In the genomic region with DNA sequence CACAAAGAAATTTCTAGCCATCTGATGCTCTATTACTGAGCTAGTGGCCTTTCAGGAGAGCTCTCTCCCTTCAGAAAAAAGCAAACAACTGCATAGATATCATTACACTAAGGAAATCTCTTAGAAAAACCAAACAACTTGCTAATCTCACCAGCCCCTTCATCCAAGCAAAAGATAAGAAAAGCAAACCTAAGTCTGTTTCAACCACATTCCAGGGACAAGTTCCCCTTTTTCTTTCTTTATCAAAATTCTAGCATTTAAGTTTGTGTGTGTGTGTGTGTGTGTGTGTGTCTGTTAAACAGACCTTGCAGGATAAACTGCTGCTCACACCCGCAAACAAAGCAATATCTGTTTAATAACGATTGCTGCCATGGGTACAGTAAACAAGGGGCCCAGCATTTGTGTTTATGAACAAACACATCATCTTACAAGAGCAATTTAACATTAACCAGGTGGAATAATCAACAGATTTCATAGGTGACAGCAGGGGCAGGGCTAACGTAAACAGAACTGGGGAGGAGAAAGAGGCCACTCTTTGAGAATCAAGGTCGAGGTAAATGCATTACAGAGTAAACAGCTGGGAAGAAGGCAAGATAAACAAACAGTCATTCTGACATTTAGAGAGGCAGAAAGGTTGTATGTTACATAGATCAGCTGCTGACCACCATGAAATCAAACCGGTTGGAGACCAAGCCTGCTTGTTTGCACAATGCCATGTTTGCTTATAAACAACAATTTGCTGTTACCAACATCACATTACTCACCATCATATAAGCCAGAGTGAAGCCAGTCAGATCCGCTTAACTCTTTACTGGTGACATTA, we compare ENCODE assay signal across 1 cellular context.
TF ChIP-seq lines count a peak whose summit lies in the region.

No MANE protein-coding gene starts in this region.

TF ChIP-seq in HepG2, 621 proteins besides CTCF, POLR2A, EP300 and RAD21 (continued from another document and continues in another):
- TF ChIP-seq, protein P1, sequence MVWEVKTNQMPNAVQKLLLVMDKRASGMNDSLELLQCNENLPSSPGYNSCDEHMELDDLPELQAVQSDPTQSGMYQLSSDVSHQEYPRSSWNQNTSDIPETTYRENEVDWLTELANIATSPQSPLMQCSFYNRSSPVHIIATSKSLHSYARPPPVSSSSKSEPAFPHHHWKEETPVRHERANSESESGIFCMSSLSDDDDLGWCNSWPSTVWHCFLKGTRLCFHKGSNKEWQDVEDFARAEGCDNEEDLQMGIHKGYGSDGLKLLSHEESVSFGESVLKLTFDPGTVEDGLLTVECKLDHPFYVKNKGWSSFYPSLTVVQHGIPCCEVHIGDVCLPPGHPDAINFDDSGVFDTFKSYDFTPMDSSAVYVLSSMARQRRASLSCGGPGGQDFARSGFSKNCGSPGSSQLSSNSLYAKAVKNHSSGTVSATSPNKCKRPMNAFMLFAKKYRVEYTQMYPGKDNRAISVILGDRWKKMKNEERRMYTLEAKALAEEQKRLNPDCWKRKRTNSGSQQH (CRISPR knock-in tag; IDR thresholded peaks at IDR 0.05; ENCODE audit: low read depth) = peak; percentile 78; the same call in 1 of the 2 replicates
- TF ChIP-seq SRF (IDR thresholded peaks at IDR 0.05; ENCODE audit: low read depth, low read length) (no peak), ZNF550 (CRISPR knock-in tag; IDR thresholded peaks at IDR 0.05; ENCODE audit: borderline replicate concordance) (no peak), EZH2 (conservative IDR thresholded peaks at IDR 0.05; ENCODE audit: low read depth, low read length) (no peak), ATF7 (IDR thresholded peaks at IDR 0.05) (peak; percentile 55; the same call in 1 of the 2 replicates), ATF7 (CRISPR knock-in tag; IDR thresholded peaks at IDR 0.05) (no peak; the same call in 1 of the 2 replicates), TMF1 (CRISPR knock-in tag; IDR thresholded peaks at IDR 0.05; ENCODE audit: low read depth) (0 out of 2 replicates have a peak, but pooled peaks have one; percentile 26), GFI1 (CRISPR knock-in tag; IDR thresholded peaks at IDR 0.05; ENCODE audit: borderline replicate concordance) (peak; percentile 94), ZNF891 (CRISPR knock-in tag; IDR thresholded peaks at IDR 0.05) (no peak), SNRNP70 (IDR thresholded peaks at IDR 0.05; ENCODE audit: low read depth, low read length) (no peak), ZNF709 (CRISPR knock-in tag; IDR thresholded peaks at IDR 0.05) (no peak), XRCC5 (optimal IDR thresholded peaks at IDR 0.05; ENCODE audit: low read length) (no peak), BORCS8-MEF2B (CRISPR knock-in tag; IDR thresholded peaks at IDR 0.05) (no peak), EEA1 (CRISPR knock-in tag; IDR thresholded peaks at IDR 0.05; ENCODE audit: borderline replicate concordance) (no peak), MXI1 (IDR thresholded peaks at IDR 0.05; ENCODE audit: borderline replicate concordance, low read depth, low read length) (peak; percentile 78; the same call in 1 of the 3 replicates), AGO1 (IDR thresholded peaks at IDR 0.05; ENCODE audit: low read depth, low read length, poor library complexity, severe bottlenecking) (no peak), ZNF34 (CRISPR knock-in tag; IDR thresholded peaks at IDR 0.05; ENCODE audit: borderline replicate concordance) (no peak), SUZ12 (IDR thresholded peaks at IDR 0.05; ENCODE audit: low read depth, low read length) (no peak), ZNF510 (CRISPR knock-in tag; IDR thresholded peaks at IDR 0.05; ENCODE audit: low read depth) (no peak), THAP11 (CRISPR knock-in tag; IDR thresholded peaks at IDR 0.05) (peak; percentile 73), ARHGAP35 (CRISPR knock-in tag; IDR thresholded peaks at IDR 0.05; ENCODE audit: borderline replicate concordance) (no peak), ZSCAN29 (CRISPR knock-in tag; conservative IDR thresholded peaks at IDR 0.05) (no peak), NRL (CRISPR knock-in tag; IDR thresholded peaks at IDR 0.05; ENCODE audit: borderline replicate concordance) (no peak), ZNF367 (CRISPR knock-in tag; IDR thresholded peaks at IDR 0.05; ENCODE audit: borderline replicate concordance) (no peak), ZNF180 (CRISPR knock-in tag; IDR thresholded peaks at IDR 0.05; ENCODE audit: borderline replicate concordance, low read depth) (no peak), MIXL1 (CRISPR knock-in tag; IDR thresholded peaks at IDR 0.05) (peak; percentile 91), ZNF33A (CRISPR knock-in tag; IDR thresholded peaks at IDR 0.05; ENCODE audit: borderline replicate concordance) (no peak), KDM2A (CRISPR knock-in tag; IDR thresholded peaks at IDR 0.05; ENCODE audit: borderline replicate concordance, low read depth) (no peak), CC2D1A (CRISPR knock-in tag; IDR thresholded peaks at IDR 0.05) (no peak), ATAD3A (CRISPR knock-in tag; IDR thresholded peaks at IDR 0.05) (no peak), ZNF720 (CRISPR knock-in tag; IDR thresholded peaks at IDR 0.05) (no peak), IRF2 (CRISPR knock-in tag; IDR thresholded peaks at IDR 0.05) (peak; percentile 65; the same call in 1 of the 2 replicates), SMAD9 (CRISPR knock-in tag; IDR thresholded peaks at IDR 0.05) (no peak), POLR2AphosphoS2 (IDR thresholded peaks at IDR 0.05; ENCODE audit: low read depth, low read length) (no peak), GABPB1 (CRISPR knock-in tag; IDR thresholded peaks at IDR 0.05) (no peak; the same call in 1 of the 2 replicates)
- TF ChIP-seq, protein P2, sequence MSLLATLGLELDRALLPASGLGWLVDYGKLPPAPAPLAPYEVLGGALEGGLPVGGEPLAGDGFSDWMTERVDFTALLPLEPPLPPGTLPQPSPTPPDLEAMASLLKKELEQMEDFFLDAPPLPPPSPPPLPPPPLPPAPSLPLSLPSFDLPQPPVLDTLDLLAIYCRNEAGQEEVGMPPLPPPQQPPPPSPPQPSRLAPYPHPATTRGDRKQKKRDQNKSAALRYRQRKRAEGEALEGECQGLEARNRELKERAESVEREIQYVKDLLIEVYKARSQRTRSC (CRISPR knock-in tag; IDR thresholded peaks at IDR 0.05; ENCODE audit: low read depth) = no peak
- TF ChIP-seq, protein P3, sequence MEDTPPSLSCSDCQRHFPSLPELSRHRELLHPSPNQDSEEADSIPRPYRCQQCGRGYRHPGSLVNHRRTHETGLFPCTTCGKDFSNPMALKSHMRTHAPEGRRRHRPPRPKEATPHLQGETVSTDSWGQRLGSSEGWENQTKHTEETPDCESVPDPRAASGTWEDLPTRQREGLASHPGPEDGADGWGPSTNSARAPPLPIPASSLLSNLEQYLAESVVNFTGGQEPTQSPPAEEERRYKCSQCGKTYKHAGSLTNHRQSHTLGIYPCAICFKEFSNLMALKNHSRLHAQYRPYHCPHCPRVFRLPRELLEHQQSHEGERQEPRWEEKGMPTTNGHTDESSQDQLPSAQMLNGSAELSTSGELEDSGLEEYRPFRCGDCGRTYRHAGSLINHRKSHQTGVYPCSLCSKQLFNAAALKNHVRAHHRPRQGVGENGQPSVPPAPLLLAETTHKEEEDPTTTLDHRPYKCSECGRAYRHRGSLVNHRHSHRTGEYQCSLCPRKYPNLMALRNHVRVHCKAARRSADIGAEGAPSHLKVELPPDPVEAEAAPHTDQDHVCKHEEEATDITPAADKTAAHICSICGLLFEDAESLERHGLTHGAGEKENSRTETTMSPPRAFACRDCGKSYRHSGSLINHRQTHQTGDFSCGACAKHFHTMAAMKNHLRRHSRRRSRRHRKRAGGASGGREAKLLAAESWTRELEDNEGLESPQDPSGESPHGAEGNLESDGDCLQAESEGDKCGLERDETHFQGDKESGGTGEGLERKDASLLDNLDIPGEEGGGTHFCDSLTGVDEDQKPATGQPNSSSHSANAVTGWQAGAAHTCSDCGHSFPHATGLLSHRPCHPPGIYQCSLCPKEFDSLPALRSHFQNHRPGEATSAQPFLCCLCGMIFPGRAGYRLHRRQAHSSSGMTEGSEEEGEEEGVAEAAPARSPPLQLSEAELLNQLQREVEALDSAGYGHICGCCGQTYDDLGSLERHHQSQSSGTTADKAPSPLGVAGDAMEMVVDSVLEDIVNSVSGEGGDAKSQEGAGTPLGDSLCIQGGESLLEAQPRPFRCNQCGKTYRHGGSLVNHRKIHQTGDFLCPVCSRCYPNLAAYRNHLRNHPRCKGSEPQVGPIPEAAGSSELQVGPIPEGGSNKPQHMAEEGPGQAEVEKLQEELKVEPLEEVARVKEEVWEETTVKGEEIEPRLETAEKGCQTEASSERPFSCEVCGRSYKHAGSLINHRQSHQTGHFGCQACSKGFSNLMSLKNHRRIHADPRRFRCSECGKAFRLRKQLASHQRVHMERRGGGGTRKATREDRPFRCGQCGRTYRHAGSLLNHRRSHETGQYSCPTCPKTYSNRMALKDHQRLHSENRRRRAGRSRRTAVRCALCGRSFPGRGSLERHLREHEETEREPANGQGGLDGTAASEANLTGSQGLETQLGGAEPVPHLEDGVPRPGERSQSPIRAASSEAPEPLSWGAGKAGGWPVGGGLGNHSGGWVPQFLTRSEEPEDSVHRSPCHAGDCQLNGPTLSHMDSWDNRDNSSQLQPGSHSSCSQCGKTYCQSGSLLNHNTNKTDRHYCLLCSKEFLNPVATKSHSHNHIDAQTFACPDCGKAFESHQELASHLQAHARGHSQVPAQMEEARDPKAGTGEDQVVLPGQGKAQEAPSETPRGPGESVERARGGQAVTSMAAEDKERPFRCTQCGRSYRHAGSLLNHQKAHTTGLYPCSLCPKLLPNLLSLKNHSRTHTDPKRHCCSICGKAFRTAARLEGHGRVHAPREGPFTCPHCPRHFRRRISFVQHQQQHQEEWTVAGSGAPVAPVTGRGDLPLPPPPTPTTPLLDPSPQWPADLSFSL (CRISPR knock-in tag; IDR thresholded peaks at IDR 0.05) = peak; percentile 97
- TF ChIP-seq, protein P4, sequence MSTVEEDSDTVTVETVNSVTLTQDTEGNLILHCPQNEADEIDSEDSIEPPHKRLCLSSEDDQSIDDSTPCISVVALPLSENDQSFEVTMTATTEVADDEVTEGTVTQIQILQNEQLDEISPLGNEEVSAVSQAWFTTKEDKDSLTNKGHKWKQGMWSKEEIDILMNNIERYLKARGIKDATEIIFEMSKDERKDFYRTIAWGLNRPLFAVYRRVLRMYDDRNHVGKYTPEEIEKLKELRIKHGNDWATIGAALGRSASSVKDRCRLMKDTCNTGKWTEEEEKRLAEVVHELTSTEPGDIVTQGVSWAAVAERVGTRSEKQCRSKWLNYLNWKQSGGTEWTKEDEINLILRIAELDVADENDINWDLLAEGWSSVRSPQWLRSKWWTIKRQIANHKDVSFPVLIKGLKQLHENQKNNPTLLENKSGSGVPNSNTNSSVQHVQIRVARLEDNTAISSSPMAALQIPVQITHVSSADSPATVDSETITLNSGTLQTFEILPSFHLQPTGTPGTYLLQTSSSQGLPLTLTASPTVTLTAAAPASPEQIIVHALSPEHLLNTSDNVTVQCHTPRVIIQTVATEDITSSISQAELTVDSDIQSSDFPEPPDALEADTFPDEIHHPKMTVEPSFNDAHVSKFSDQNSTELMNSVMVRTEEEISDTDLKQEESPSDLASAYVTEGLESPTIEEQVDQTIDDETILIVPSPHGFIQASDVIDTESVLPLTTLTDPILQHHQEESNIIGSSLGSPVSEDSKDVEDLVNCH (CRISPR knock-in tag; IDR thresholded peaks at IDR 0.05) = 0 out of 2 replicates have a peak, but pooled peaks have one; percentile 25
- TF ChIP-seq, protein P5, sequence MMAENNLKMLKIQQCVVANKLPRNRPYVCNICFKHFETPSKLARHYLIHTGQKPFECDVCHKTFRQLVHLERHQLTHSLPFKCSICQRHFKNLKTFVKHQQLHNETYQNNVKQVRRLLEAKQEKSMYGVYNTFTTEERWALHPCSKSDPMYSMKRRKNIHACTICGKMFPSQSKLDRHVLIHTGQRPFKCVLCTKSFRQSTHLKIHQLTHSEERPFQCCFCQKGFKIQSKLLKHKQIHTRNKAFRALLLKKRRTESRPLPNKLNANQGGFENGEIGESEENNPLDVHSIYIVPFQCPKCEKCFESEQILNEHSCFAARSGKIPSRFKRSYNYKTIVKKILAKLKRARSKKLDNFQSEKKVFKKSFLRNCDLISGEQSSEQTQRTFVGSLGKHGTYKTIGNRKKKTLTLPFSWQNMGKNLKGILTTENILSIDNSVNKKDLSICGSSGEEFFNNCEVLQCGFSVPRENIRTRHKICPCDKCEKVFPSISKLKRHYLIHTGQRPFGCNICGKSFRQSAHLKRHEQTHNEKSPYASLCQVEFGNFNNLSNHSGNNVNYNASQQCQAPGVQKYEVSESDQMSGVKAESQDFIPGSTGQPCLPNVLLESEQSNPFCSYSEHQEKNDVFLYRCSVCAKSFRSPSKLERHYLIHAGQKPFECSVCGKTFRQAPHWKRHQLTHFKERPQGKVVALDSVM (CRISPR knock-in tag; IDR thresholded peaks at IDR 0.05) = no peak
- TF ChIP-seq, protein P6, sequence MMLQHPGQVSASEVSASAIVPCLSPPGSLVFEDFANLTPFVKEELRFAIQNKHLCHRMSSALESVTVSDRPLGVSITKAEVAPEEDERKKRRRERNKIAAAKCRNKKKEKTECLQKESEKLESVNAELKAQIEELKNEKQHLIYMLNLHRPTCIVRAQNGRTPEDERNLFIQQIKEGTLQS (CRISPR knock-in tag; IDR thresholded peaks at IDR 0.05) = 0 out of 2 replicates have a peak, but pooled peaks have one; percentile 36
- TF ChIP-seq, protein P7, sequence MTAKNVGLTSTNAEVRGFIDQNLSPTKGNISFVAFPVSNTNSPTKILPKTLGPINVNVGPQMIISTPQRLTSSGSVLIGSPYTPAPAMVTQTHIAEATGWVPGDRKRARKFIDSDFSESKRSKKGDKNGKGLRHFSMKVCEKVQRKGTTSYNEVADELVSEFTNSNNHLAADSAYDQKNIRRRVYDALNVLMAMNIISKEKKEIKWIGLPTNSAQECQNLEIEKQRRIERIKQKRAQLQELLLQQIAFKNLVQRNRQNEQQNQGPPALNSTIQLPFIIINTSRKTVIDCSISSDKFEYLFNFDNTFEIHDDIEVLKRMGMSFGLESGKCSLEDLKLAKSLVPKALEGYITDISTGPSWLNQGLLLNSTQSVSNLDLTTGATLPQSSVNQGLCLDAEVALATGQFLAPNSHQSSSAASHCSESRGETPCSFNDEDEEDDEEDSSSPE (CRISPR knock-in tag; IDR thresholded peaks at IDR 0.05) = no peak; the same call in 1 of the 2 replicates
- TF ChIP-seq, protein P8, sequence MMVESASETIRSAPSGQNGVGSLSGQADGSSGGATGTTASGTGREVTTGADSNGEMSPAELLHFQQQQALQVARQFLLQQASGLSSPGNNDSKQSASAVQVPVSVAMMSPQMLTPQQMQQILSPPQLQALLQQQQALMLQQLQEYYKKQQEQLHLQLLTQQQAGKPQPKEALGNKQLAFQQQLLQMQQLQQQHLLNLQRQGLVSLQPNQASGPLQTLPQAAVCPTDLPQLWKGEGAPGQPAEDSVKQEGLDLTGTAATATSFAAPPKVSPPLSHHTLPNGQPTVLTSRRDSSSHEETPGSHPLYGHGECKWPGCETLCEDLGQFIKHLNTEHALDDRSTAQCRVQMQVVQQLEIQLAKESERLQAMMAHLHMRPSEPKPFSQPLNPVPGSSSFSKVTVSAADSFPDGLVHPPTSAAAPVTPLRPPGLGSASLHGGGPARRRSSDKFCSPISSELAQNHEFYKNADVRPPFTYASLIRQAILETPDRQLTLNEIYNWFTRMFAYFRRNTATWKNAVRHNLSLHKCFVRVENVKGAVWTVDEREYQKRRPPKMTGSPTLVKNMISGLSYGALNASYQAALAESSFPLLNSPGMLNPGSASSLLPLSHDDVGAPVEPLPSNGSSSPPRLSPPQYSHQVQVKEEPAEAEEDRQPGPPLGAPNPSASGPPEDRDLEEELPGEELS (CRISPR knock-in tag; IDR thresholded peaks at IDR 0.05) = peak; percentile 100
- TF ChIP-seq, protein P9, sequence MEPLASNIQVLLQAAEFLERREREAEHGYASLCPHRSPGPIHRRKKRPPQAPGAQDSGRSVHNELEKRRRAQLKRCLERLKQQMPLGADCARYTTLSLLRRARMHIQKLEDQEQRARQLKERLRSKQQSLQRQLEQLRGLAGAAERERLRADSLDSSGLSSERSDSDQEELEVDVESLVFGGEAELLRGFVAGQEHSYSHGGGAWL (CRISPR knock-in tag; IDR thresholded peaks at IDR 0.05) = no peak
